In the genomic region with DNA sequence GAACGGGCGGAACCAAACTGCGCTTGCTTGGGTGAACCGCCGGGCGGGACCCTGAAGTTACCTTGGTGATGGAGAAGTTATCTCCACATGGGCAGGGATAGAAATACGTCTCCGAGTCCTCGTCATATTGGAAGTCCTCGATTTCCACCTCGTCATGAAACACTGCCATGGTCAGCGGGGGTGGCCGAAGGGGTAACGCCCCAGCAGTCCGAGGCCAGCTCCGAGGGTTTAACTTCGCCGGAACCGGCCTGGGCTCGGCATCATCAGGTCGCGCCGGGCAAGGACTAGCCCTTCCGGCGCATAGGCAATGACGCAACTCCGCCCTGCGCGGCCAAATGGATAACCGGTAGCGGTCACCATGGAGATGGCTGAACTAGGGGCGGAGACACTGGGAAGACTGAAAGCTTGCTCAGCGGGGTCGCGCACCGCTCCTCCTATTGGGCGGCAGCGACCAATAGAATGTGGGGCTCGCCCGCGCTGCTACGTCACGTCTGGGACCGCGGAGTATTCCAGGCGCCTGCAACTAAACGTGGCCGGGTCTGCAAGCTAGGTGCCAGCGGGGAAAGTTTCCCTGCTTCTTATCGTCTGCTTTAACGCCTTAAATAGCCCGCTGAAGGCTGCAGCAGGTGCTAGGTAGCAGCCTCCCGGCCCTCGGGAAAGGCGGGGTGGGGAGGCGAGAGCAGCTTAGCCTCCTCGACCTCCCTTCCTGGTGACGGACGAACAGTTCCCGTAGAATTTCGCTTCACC, we compare ENCODE assay signal across 8 cellular contexts. TPM values are rescaled to one million over a fixed set of nuclear protein-coding genes. Genes with fewer than 3 reads are reported as not detected.
DNase-seq lines count a peak whose midpoint lies in the region; ATAC-seq and TF ChIP-seq lines count a peak whose summit lies in the region.

A gene (minus strand): TSS at position 236 of the 747 bp plus-strand sequence. CDS start 67 bp downstream, at position 169.
A gene with protein sequence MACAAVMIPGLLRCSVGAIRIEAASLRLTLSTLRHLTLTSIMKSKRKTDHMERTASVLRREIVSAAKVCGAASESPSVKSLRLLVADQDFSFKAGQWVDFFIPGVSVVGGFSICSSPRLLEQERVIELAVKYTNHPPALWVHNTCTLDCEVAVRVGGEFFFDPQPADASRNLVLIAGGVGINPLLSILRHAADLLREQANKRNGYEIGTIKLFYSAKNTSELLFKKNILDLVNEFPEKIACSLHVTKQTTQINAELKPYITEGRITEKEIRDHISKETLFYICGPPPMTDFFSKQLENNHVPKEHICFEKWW (plus strand): TSS at position 505 of the 747 bp plus-strand sequence. CDS start 5,741 bp downstream, outside the sequence.

- peak; percentile 98 for ATAC-seq in GM21723 (IDR thresholded peaks at IDR 0.05; ENCODE audit: unreplicated experiment)
- peak; percentile 100 for ATAC-seq in Panc1
- peak; percentile 97 to 98 for ATAC-seq in activated T-cell treated with anti-CD3 and anti-CD28 coated beads, Interleukin-2, amount 50 U/mL, for 4 hours
- peak; percentile 100 for ATAC-seq in esophagus mucosa

- BruUV-seq in Panc1 (replicated peaks; lab: Mats Ljungman, UMichigan): no TSS peak

- H3K4me3 Mint-ChIP-seq in activated T-cell treated with anti-CD3 and anti-CD28 coated beads, Interleukin-2, amount 50 U/mL, for 4 hours: peak within 1 kb of the TSS; percentile 92

- no peaks in the 10 kb centered on the region for H3K27me3 Mint-ChIP-seq in activated T-cell treated with anti-CD3 and anti-CD28 coated beads, Interleukin-2, amount 50 U/mL, for 4 hours (ENCODE audit: low read depth)

- CTCF ChIA-PET in Panc1 (lab: Charles Lee): interaction anchor here (0.6 kb wide), 1 partner anchor 1019 kb away, joined by 4 read pairs; no protein-coding TSS in a partner anchor

- intact Hi-C loops in Panc1 (cut with micrococcal nuclease; ENCODE audit: unreplicated experiment): loop anchor here (5.0 kb wide), 1 partner anchor 287 kb away; no protein-coding TSS in a partner anchor

- H3K36me3 ChIP-seq in Panc1 (ENCODE audit: control insufficient read depth, insufficient read depth, low read length): peaks cover 13% of the 10 kb centered on the region
- H3K36me3 ChIP-seq in muscle layer of colon (ENCODE audit: insufficient read depth, low read length): peaks cover 9% of the 10 kb centered on the region

- H3K4me3 ChIP-seq in Panc1 (ENCODE audit: low read depth in 2 of 2, low read length in 2 of 2) (peak within 1 kb of the TSS; percentile 99), muscle layer of colon (ENCODE audit: low read depth in 1 of 2, low read length in 2 of 2) (peak within 1 kb of the TSS; percentile 88 to 98)

- TF ChIP-seq CTCF in Panc1 (IDR thresholded peaks at IDR 0.05): no peak

- H3K36me3 Mint-ChIP-seq in activated T-cell treated with anti-CD3 and anti-CD28 coated beads, Interleukin-2, amount 50 U/mL, for 4 hours (ENCODE audit: insufficient read depth): peaks cover 10% of the 10 kb centered on the region

- no peaks in the 10 kb centered on the region for H3K9me3 Mint-ChIP-seq in activated T-cell treated with anti-CD3 and anti-CD28 coated beads, Interleukin-2, amount 50 U/mL, for 4 hours

- H3K4me1 ChIP-seq in Panc1 (ENCODE audit: control insufficient read depth, insufficient read depth, low read length) (peaks cover 9% of the 10 kb centered on the region; the same call in 1 of the 2 replicates), muscle layer of colon (ENCODE audit: insufficient read depth, low read length) (peaks cover 28% of the 10 kb centered on the region)

- peaks cover 33% of the 10 kb centered on the region for H3K4me1 Mint-ChIP-seq in activated T-cell treated with anti-CD3 and anti-CD28 coated beads, Interleukin-2, amount 50 U/mL, for 4 hours (ENCODE audit: low read depth)

- DNase-seq in DMS53 treated with DMSO at 0.1 percent for 48 hours (lab: John Stamatoyannopoulos, UW; ENCODE audit: unreplicated experiment) (peak; percentile 59), KG1 (lab: John Stamatoyannopoulos, UW) (peak; percentile 98), Panc1 (ENCODE audit: low read depth, low spot score) (peak; percentile 95)
- peak; percentile 99 for DNase-seq in activated T-cell treated with anti-CD3 and anti-CD28 coated beads, Interleukin-2, amount 50 U/mL, for 4 hours
- peak; percentile 99 for DNase-seq in stimulated activated CD8-positive, alpha-beta memory T cell treated with anti-CD3 and anti-CD28 coated beads, Interleukin-7, amount 100 ng/mL, for 24 hours (ENCODE audit: low read depth)

- POLR2A ChIA-PET in Panc1 (lab: Charles Lee): interaction anchor here (0.5 to 0.8 kb wide), 5 partner anchors 17 to 206 kb away, joined by 3 to 12 read pairs (median 3); no protein-coding TSS in a partner anchor

- H3K9ac ChIP-seq in muscle layer of colon (ENCODE audit: low read length): peak within 1 kb of the TSS; percentile 98

- no peaks in the 10 kb centered on the region for H3K27me3 ChIP-seq in Panc1 (ENCODE audit: control insufficient read depth, insufficient read depth, low read length)
- no peaks in the 10 kb centered on the region for H3K27me3 ChIP-seq in muscle layer of colon (ENCODE audit: control insufficient read depth in 1 of 2, insufficient read depth in 2 of 2, low read length in 2 of 2)

- H3K9me3 ChIP-seq in Panc1 (ENCODE audit: control insufficient read depth, insufficient read depth, low read depth, low read length) (no peaks in the 10 kb centered on the region), muscle layer of colon (ENCODE audit: low read length) (no peaks in the 10 kb centered on the region)

- H3K27ac ChIP-seq in Panc1 (ENCODE audit: low read length) (peak within 1 kb of the TSS; percentile 90), muscle layer of colon (ENCODE audit: low read depth, low read length) (peak within 1 kb of the TSS; percentile 84)

- in situ Hi-C loops in Panc1 (cut with HindIII; ENCODE audit: low pct_unique_long_range_greater_than_20kb, low sequenced_read_pairs): no loop called here

RNA-seq across cellular contexts. Expression of the first gene that starts in this region (rescaled TPM):
- total RNA-seq in Panc1 (2021; ENCODE audit: unreplicated experiment): 16.5 TPM
- 7.5 TPM for polyA plus RNA-seq in Panc1 (2012; ENCODE audit: insufficient read length)
- 10 to 100 TPM; 30.2 to 37.9 (median 33.4) TPM for total RNA-seq in activated T-cell treated with anti-CD3 and anti-CD28 coated beads, Interleukin-2, amount 50 U/mL, for 4 hours
- 12.2 TPM for total RNA-seq in esophagus mucosa

RNA-seq across cellular contexts. Expression of the second gene that starts in this region (rescaled TPM):
- total RNA-seq in Panc1 (2021; ENCODE audit: unreplicated experiment) (6.6 TPM), esophagus mucosa (11.0 TPM)
- polyA plus RNA-seq in Panc1 (2012; ENCODE audit: insufficient read length): 4.1 TPM
- 10 to 100 TPM; 24.6 to 25.5 (median 24.8) TPM for total RNA-seq in activated T-cell treated with anti-CD3 and anti-CD28 coated beads, Interleukin-2, amount 50 U/mL, for 4 hours

Comparison
In these comparisons a context has a peak if more than half of its experiments do, and no peak if none do; other contexts are left out.
1. Peak in every context shown above with its lines: DNase-seq, ATAC-seq, H3K4me3 ChIP-seq and H3K27ac ChIP-seq.